In the genomic region with DNA sequence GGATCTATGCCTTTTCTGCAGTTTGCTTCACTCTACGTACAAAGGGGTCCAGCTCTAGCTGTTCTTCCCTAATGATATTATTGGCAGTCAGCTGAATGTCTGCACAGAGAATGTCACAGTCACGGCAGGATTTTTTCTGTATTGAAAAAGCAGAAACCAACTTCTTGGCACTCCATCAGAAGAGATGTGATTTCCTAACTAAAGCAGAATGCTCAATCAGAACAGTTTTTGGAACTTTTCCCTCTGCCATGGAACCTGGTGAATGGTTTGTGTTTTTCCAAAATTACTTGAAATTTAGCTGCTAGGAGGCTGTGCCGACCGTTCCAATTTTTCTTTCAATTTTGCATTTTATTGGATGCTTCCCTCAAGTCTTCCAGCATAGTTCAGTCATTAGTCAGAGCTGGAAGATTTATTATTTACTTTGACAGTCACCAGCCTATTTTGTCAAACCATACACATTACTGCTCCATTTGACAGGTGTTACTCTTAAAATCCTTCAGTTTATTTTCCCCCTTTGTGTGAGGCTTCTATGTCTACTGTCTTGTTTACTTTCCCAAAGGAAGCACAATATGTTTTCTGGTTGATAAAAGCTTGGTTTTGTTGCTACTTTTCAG, we compare ENCODE assay signal across 19 cellular contexts.
DNase-seq lines count a peak whose midpoint lies in the region; ATAC-seq and TF ChIP-seq lines count a peak whose summit lies in the region.
"Had no signal": no experiment of that assay in that cellular context is flagged by ENCODE, and none has a peak within 500 bp of the region (broad histone marks: within the 10 kb centered on the region; RNA-seq: fewer than 3 reads in every experiment).

No MANE protein-coding gene starts in this region.

- in situ Hi-C loops in brain microvascular endothelial cell (cut with HindIII; ENCODE audit: low pct_ligation_motif_present, low sequenced_read_pairs) = no loop called here

- H3K9ac ChIP-seq in BLaER1 treated with 17β-estradiol and CSF1 and Interleukin-3, amounts not matched to agents 10 nM and 100 nM = no peak overlapping the region
- no peak overlapping the region for H3K9ac ChIP-seq in mesendoderm (ENCODE audit: low read length)

- DNase-seq in NCI-H146 (lab: John Stamatoyannopoulos, UW) (peak; percentile 37), brain microvascular endothelial cell (no peak), mesendoderm (no peak), progenitor cell of endocrine pancreas (ENCODE audit: low spot score, unreplicated experiment) (no peak), posterior cingulate gyrus (no peak)
- DNase-seq in naive thymus-derived CD8-positive, alpha-beta T cell = no peak
- DNase-seq: activated gamma-delta T cell, endodermal cell, gastrocnemius medialis, Karpas-422, NCI-H187 treated with DMSO at 0.1 percent for 48 hours had no signal

- POLR2A ChIA-PET in naive thymus-derived CD8-positive, alpha-beta T cell (lab: Charles Lee) = no interaction called here

- H3K4me3 ChIP-seq in BLaER1 treated with 17β-estradiol and CSF1 and Interleukin-3, amounts not matched to agents 10 nM and 100 nM = no peak overlapping the region
- peak overlapping the region; percentile 35 for H3K4me3 ChIP-seq in brain microvascular endothelial cell (ENCODE audit: low read depth, low read length)
- no peak overlapping the region for H3K4me3 ChIP-seq in mesendoderm (ENCODE audit: low read length)
- H3K4me3 ChIP-seq: ascending aorta, gastrocnemius medialis, prostate gland, SK-N-MC had no signal

- no peaks in the 10 kb centered on the region for H3K36me3 Mint-ChIP-seq in progenitor cell of endocrine pancreas (ENCODE audit: insufficient read depth)
- no peaks in the 10 kb centered on the region for H3K36me3 Mint-ChIP-seq in naive thymus-derived CD8-positive, alpha-beta T cell
- H3K36me3 Mint-ChIP-seq: CD14-positive monocyte had no signal

- no peak overlapping the region for H2AK5ac ChIP-seq in mesendoderm (ENCODE audit: low read length)

- no peaks in the 10 kb centered on the region for H3K79me1 ChIP-seq in mesendoderm (ENCODE audit: low read length)

- peak overlapping the region; percentile 15 to 66 (median 53); a peak in 17 of 22 replicates for H3K4me2 ChIP-seq in BLaER1 treated with 17β-estradiol and CSF1 and Interleukin-3, amounts not matched to agents 10 nM and 100 nM
- H3K4me2 ChIP-seq in mesendoderm (ENCODE audit: low read length) = no peak overlapping the region

- H3K27me3 ChIP-seq in BLaER1 treated with 17β-estradiol and CSF1 and Interleukin-3, amounts not matched to agents 10 nM and 100 nM = peaks cover 0 to 16% (median 0%) of the 10 kb centered on the region in 11 experiments; a peak in 5 of 22 replicates
- H3K27me3 ChIP-seq in brain microvascular endothelial cell (replicated peaks) = no peaks in the 10 kb centered on the region
- no peaks in the 10 kb centered on the region for H3K27me3 ChIP-seq in mesendoderm (ENCODE audit: insufficient read depth, low read length, poor library complexity)
- H3K27me3 ChIP-seq: ascending aorta, gastrocnemius medialis, tibial nerve had no signal

- no peak overlapping the region for H3K4me3 Mint-ChIP-seq in progenitor cell of endocrine pancreas (ENCODE audit: low read depth)
- H3K4me3 Mint-ChIP-seq in naive thymus-derived CD8-positive, alpha-beta T cell = no peak overlapping the region
- H3K4me3 Mint-ChIP-seq: CD14-positive monocyte, endodermal cell had no signal

- H3K56ac ChIP-seq in mesendoderm (ENCODE audit: low read length) = no peak overlapping the region

- H3K18ac ChIP-seq in mesendoderm (ENCODE audit: low read length) = no peak overlapping the region

- no peak overlapping the region for H3K23ac ChIP-seq in mesendoderm (ENCODE audit: low read length)

- no peaks in the 10 kb centered on the region for H3K27me3 Mint-ChIP-seq in progenitor cell of endocrine pancreas
- no peaks in the 10 kb centered on the region for H3K27me3 Mint-ChIP-seq in naive thymus-derived CD8-positive, alpha-beta T cell

- no peak overlapping the region for H2BK5ac ChIP-seq in mesendoderm (ENCODE audit: low read length)

- no peak overlapping the region for H2BK120ac ChIP-seq in mesendoderm (ENCODE audit: low read depth, low read length)

- H3K4ac ChIP-seq in mesendoderm (ENCODE audit: low read depth, low read length) = no peak overlapping the region

- H2BK15ac ChIP-seq in mesendoderm (replicated peaks; ENCODE audit: low read depth) = no peak overlapping the region

- H3K36me3 ChIP-seq in BLaER1 treated with 17β-estradiol and CSF1 and Interleukin-3, amounts not matched to agents 10 nM and 100 nM = no peaks in the 10 kb centered on the region
- H3K36me3 ChIP-seq in brain microvascular endothelial cell (replicated peaks) (no peaks in the 10 kb centered on the region), mesendoderm (ENCODE audit: control insufficient read depth, insufficient read depth, low read length) (no peaks in the 10 kb centered on the region)
- H3K36me3 ChIP-seq: ascending aorta, gastrocnemius medialis, prostate gland, tibial nerve had no signal

- peaks cover 18 to 43% (median 23%) of the 10 kb centered on the region in 10 experiments for H3K4me1 ChIP-seq in BLaER1 treated with 17β-estradiol and CSF1 and Interleukin-3, amounts not matched to agents 10 nM and 100 nM
- H3K4me1 ChIP-seq in mesendoderm (ENCODE audit: control insufficient read depth, low read depth, low read length) = no peaks in the 10 kb centered on the region
- H3K4me1 ChIP-seq: ascending aorta, gastrocnemius medialis, prostate gland had no signal

- no peaks in the 10 kb centered on the region for H3K79me2 ChIP-seq in mesendoderm (ENCODE audit: control insufficient read depth, insufficient read depth, low read length)

- H4K8ac ChIP-seq in mesendoderm (ENCODE audit: low read depth, low read length) = peak overlapping the region; percentile 28

- no peak overlapping the region for H3K27ac Mint-ChIP-seq in progenitor cell of endocrine pancreas
- no peak overlapping the region for H3K27ac Mint-ChIP-seq in naive thymus-derived CD8-positive, alpha-beta T cell
- H3K27ac Mint-ChIP-seq: CD14-positive monocyte, endodermal cell had no signal

- WGBS in mesendoderm (ENCODE audit: extremely low coverage, insufficient coverage, low lambda C conversion rate) = no CpG with 5 or more reads among the region's 4 CpGs

- ATAC-seq in HG02973 (IDR thresholded peaks at IDR 0.05; ENCODE audit: unreplicated experiment) = no peak
- ATAC-seq in naive thymus-derived CD8-positive, alpha-beta T cell = no peak
- ATAC-seq: gastrocnemius medialis had no signal

- no peaks in the 10 kb centered on the region for H4K20me1 ChIP-seq in BLaER1 treated with 17β-estradiol and CSF1 and Interleukin-3, amounts not matched to agents 10 nM and 100 nM

- no peak overlapping the region; a peak in 1 of 22 replicates for H3K27ac ChIP-seq in BLaER1 treated with 17β-estradiol and CSF1 and Interleukin-3, amounts not matched to agents 10 nM and 100 nM
- H3K27ac ChIP-seq in brain microvascular endothelial cell = no peak overlapping the region
- no peak overlapping the region for H3K27ac ChIP-seq in mesendoderm (ENCODE audit: low read depth, low read length)
- H3K27ac ChIP-seq: ascending aorta, gastrocnemius medialis, prostate gland, SK-N-MC, tibial nerve, VCaP had no signal

- intact Hi-C loops in posterior cingulate gyrus (cut with DNase I) = no loop called here

- TF ChIP-seq CTCF in brain microvascular endothelial cell (IDR thresholded peaks at IDR 0.05; ENCODE audit: low read depth, low read length, missing control alignments) (no peak), progenitor cell of endocrine pancreas (IDR thresholded peaks at IDR 0.05; ENCODE audit: unreplicated experiment) (no peak)

- peaks cover 0 to 4% (median 0%) of the 10 kb centered on the region in 11 experiments; a peak in 3 of 22 replicates for H3K9me3 ChIP-seq in BLaER1 treated with 17β-estradiol and CSF1 and Interleukin-3, amounts not matched to agents 10 nM and 100 nM (replicated peaks in 1 of 11)
- H3K9me3 ChIP-seq: ascending aorta, gastrocnemius medialis, prostate gland, tibial nerve had no signal

- no peaks in the 10 kb centered on the region for H3K9me3 Mint-ChIP-seq in progenitor cell of endocrine pancreas (ENCODE audit: low read depth)
- H3K9me3 Mint-ChIP-seq in naive thymus-derived CD8-positive, alpha-beta T cell = peaks cover 0 to 13% (median 5%) of the 10 kb centered on the region in 9 donors
- H3K9me3 Mint-ChIP-seq: endodermal cell had no signal

- no peaks in the 10 kb centered on the region for H3K4me1 Mint-ChIP-seq in progenitor cell of endocrine pancreas (ENCODE audit: low read depth)
- no peaks in the 10 kb centered on the region for H3K4me1 Mint-ChIP-seq in naive thymus-derived CD8-positive, alpha-beta T cell
- H3K4me1 Mint-ChIP-seq: CD14-positive monocyte, endodermal cell had no signal

- no peak overlapping the region for H4K5ac ChIP-seq in mesendoderm (ENCODE audit: low read length)
